ENCODE assay signal across 20 cellular contexts in the genomic region with DNA sequence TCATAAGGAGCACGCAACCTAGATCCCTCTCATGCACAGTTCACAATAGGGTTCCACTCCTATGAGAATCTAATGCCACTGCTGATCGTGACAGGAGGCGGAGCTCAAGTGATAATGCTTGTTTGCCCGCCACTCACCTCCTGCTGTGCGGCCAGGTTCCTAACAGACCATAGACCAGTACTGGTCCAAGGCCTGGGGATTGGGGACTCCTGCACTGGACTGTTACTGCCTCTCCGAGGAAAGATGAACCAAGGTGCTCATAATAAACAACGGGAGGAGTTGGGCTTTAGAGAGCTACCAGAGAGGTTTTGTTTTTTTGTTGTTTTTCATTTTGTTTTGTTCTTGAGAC.
"Had no signal": no experiment of that assay in that cellular context is flagged by ENCODE, and none has a peak within 500 bp of the region (broad histone marks: within the 10 kb centered on the region; RNA-seq: fewer than 3 reads in every experiment).

No MANE protein-coding gene starts in this region.

- H3K9me3 ChIP-seq: pancreas, psoas muscle, spleen, thoracic aorta had no signal

- H3K27me3 Mint-ChIP-seq: activated CD4-positive, alpha-beta T cell treated with anti-CD3 and anti-CD28 coated beads for 36 hours; naive thymus-derived CD4-positive, alpha-beta T cell had no signal

- H3K4me1 Mint-ChIP-seq: activated CD4-positive, alpha-beta T cell treated with anti-CD3 and anti-CD28 coated beads for 36 hours had no signal

- H3K4me3 Mint-ChIP-seq: activated CD4-positive, alpha-beta T cell treated with anti-CD3 and anti-CD28 coated beads for 36 hours; naive thymus-derived CD4-positive, alpha-beta T cell; neural crest cell; T-helper 2 cell treated with Interferon-gamma antibody and Interleukin-4, amounts not matched to agents 5 μg/mL and 100 μg/mL, for 36 hours had no signal

- H3K27ac ChIP-seq: brain microvascular endothelial cell, pancreas, psoas muscle, thoracic aorta had no signal

- H3K27ac Mint-ChIP-seq: activated CD4-positive, alpha-beta T cell treated with anti-CD3 and anti-CD28 coated beads for 36 hours; T-helper 2 cell treated with Interferon-gamma antibody and Interleukin-4, amounts not matched to agents 5 μg/mL and 100 μg/mL, for 36 hours had no signal

- ATAC-seq: activated CD4-positive, alpha-beta T cell treated with anti-CD3 and anti-CD28 coated beads for 36 hours; stimulated activated naive CD8-positive, alpha-beta T cell treated with anti-CD3 and anti-CD28 coated beads, Interleukin-15, Interleukin-2, amounts not matched to agents 100 U/mL and 50 U/mL, for 24 hours had no signal

- H3K36me3 ChIP-seq: brain microvascular endothelial cell, pancreas, spleen had no signal

- H3K9me3 Mint-ChIP-seq: neural crest cell; T-helper 2 cell treated with Interferon-gamma antibody and Interleukin-4, amounts not matched to agents 5 μg/mL and 100 μg/mL, for 36 hours had no signal

- DNase-seq: activated CD4-positive, CD25-positive, alpha-beta regulatory T cell; activated gamma-delta T cell treated with Interleukin-2 at 50 U/mL for 16 hours; activated naive CD4-positive, alpha-beta T cell treated with anti-CD3 and anti-CD28 coated beads, Interleukin-2, amount 50 U/mL, for 16 hours; activated T-cell treated with anti-CD3 and anti-CD28 coated beads, Interleukin-2, amount 50 U/mL, for 1 hour; amniotic stem cell; brain microvascular endothelial cell; caudate nucleus; effector CD8-positive, alpha-beta T cell; midbrain; naive thymus-derived CD4-positive, alpha-beta T cell; nucleus accumbens; psoas muscle; spleen; stimulated activated naive CD8-positive, alpha-beta T cell treated with anti-CD3 and anti-CD28 coated beads, Interleukin-15, Interleukin-2, amounts not matched to agents 100 U/mL and 50 U/mL, for 24 hours; T-helper 1 cell had no signal

- H3K4me1 ChIP-seq: pancreas, psoas muscle had no signal

- H3K4me3 ChIP-seq: pancreas, psoas muscle, spleen, thoracic aorta had no signal

- H3K27me3 ChIP-seq: brain microvascular endothelial cell, pancreas, spleen had no signal
